8 cellular contexts compared by ENCODE assay signal in the genomic region with DNA sequence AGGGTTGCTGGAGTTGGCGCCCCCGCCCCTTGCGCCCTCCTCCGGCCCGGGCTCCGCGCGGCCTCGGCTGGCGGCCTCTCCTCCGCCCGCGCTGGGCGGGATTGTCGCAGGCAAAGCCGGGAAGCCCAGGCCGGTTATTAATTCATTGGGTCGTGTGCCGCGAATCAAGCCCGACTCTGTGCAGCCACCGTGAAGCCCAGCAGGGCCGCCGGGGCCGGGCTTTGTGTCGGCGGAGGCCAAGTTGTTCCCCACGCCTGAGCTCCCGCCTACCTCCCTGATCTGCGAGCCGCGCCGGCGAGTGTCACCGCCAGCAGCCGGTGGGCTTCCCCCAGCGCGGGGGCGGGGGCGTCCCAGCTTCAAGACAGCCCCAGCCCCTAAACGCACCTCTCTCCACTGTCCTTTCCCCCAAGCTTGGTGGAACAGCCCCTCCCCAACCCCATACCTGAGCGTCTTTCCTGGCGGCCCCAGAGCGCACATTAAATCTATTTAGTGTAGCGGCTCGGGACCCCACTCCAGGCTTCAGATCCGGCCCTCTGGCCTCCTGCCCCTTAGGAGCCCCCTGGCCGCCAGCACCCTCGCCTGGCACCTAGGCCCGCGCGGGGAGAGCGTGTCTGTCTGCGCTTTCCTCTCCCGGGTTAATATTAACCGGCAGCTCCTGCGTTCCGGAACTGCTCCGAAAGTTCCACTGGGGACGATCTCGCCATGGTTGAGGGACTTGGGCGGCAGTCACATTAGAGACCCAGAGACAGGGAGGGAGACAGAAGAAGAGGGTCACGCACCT. TPM values are rescaled to one million over a fixed set of nuclear protein-coding genes. Genes with fewer than 3 reads are reported as not detected.
DNase-seq lines count a peak whose midpoint lies in the region; ATAC-seq and TF ChIP-seq lines count a peak whose summit lies in the region.
"Had no signal": no experiment of that assay in that cellular context is flagged by ENCODE, and none has a peak within 500 bp of the region (broad histone marks: within the 10 kb centered on the region; RNA-seq: fewer than 3 reads in every experiment).

No MANE protein-coding gene starts in this region.

- H3K27me3 ChIP-seq in HUES64 (ENCODE audit: insufficient read depth, low read length) (peaks cover 100% of the 10 kb centered on the region), prostate gland (replicated peaks; ENCODE audit: insufficient read depth) (peaks cover 20% of the 10 kb centered on the region)
- H3K27me3 ChIP-seq in CD8-positive, alpha-beta T cell (ENCODE audit: insufficient read depth, low read length): peaks cover 21% of the 10 kb centered on the region

- DNase-seq in glutamatergic neuron (peak; percentile 55), prostate gland (ENCODE audit: low spot score) (no peak)
- DNase-seq in CD8-positive, alpha-beta T cell: no peak
- DNase-seq: activated effector memory CD4-positive, alpha-beta T cell treated with anti-CD3 and anti-CD28 coated beads, Interleukin-2, amount 50 U/mL, for 16 hours had no signal

- peak overlapping the region; percentile 45 for H3K4me3 ChIP-seq in HUES64 (ENCODE audit: low read length)
- peak overlapping the region; percentile 17 to 24 for H3K4me3 ChIP-seq in prostate gland
- no peak overlapping the region for H3K4me3 ChIP-seq in CD8-positive, alpha-beta T cell (ENCODE audit: low read depth, low read length)

- TF ChIP-seq CTCF in glutamatergic neuron (IDR thresholded peaks at IDR 0.05; ENCODE audit: partially characterized antibody, unreplicated experiment) (no peak), prostate gland (IDR thresholded peaks at IDR 0.05) (no peak)
- no peak for TF ChIP-seq CTCF in CD8-positive, alpha-beta T cell (IDR thresholded peaks at IDR 0.05)

- H3K4me3 Mint-ChIP-seq in glutamatergic neuron (ENCODE audit: unreplicated experiment): peak overlapping the region; percentile 75
- H3K4me3 Mint-ChIP-seq in CD8-positive, alpha-beta T cell: no peak overlapping the region

- H3K9ac ChIP-seq in HUES64 (ENCODE audit: low read depth, low read length): no peak overlapping the region

- H3K4me1 Mint-ChIP-seq in glutamatergic neuron (ENCODE audit: low read depth, unreplicated experiment): peaks cover 12% of the 10 kb centered on the region
- peaks cover 21% of the 10 kb centered on the region for H3K4me1 Mint-ChIP-seq in CD8-positive, alpha-beta T cell (ENCODE audit: low read depth)

- H3K4me1 ChIP-seq in HUES64 (ENCODE audit: insufficient read depth, low read length) (peaks cover 53% of the 10 kb centered on the region), prostate gland (replicated peaks) (peaks cover 9% of the 10 kb centered on the region)
- H3K4me1 ChIP-seq in CD8-positive, alpha-beta T cell (ENCODE audit: insufficient read depth, low read length): peaks cover 15% of the 10 kb centered on the region

- H3K27ac ChIP-seq in HUES64 (ENCODE audit: low read depth, low read length): no peak overlapping the region
- no peak overlapping the region for H3K27ac ChIP-seq in prostate gland
- H3K27ac ChIP-seq in CD8-positive, alpha-beta T cell (ENCODE audit: low read depth, low read length): no peak overlapping the region

- H3K27ac Mint-ChIP-seq in glutamatergic neuron (ENCODE audit: unreplicated experiment): no peak overlapping the region
- H3K27ac Mint-ChIP-seq in CD8-positive, alpha-beta T cell: no peak overlapping the region

- no peaks in the 10 kb centered on the region for H3K36me3 ChIP-seq in HUES64 (ENCODE audit: insufficient read depth, low read length)
- no peaks in the 10 kb centered on the region for H3K36me3 ChIP-seq in prostate gland
- H3K36me3 ChIP-seq in CD8-positive, alpha-beta T cell (ENCODE audit: insufficient read depth, low read length): no peaks in the 10 kb centered on the region

- H3K9me3 Mint-ChIP-seq in glutamatergic neuron (ENCODE audit: unreplicated experiment): peaks cover 2% of the 10 kb centered on the region
- no peaks in the 10 kb centered on the region for H3K9me3 Mint-ChIP-seq in CD8-positive, alpha-beta T cell

- intact Hi-C loops in prostate gland (cut with DNase I): loop anchor here (10.0 kb wide), 1 partner anchor 956 kb away; no protein-coding TSS in a partner anchor
- intact Hi-C loops in CD8-positive, alpha-beta T cell (cut with DNase I, micrococcal nuclease): no loop called here

- CTCF ChIA-PET in CD8-positive, alpha-beta T cell (lab: Charles Lee): interaction anchor here (1.1 kb wide), 1 partner anchor 665 kb away, joined by 4 read pairs; no protein-coding TSS in a partner anchor

- no peaks in the 10 kb centered on the region for H3K36me3 Mint-ChIP-seq in glutamatergic neuron (ENCODE audit: unreplicated experiment)
- no peaks in the 10 kb centered on the region for H3K36me3 Mint-ChIP-seq in CD8-positive, alpha-beta T cell

- POLR2A ChIA-PET in CD8-positive, alpha-beta T cell (lab: Charles Lee): no interaction called here

- under 1% methylated on average over 63 of the region's 63 CpGs for WGBS in HUES64
- 2% methylated on average over 59 of the region's 63 CpGs for WGBS in prostate gland

- H3K9me3 ChIP-seq in HUES64 (ENCODE audit: insufficient read depth, low read depth, low read length) (no peaks in the 10 kb centered on the region), prostate gland (no peaks in the 10 kb centered on the region)
- H3K9me3 ChIP-seq in CD8-positive, alpha-beta T cell (ENCODE audit: low read length): no peaks in the 10 kb centered on the region

- H3K27me3 Mint-ChIP-seq in glutamatergic neuron (ENCODE audit: unreplicated experiment): peaks cover 38% of the 10 kb centered on the region
- peaks cover 55% of the 10 kb centered on the region for H3K27me3 Mint-ChIP-seq in CD8-positive, alpha-beta T cell (ENCODE audit: low read depth)

- peak; percentile 35 for ATAC-seq in GM18909 (IDR thresholded peaks at IDR 0.05; ENCODE audit: poor library complexity, unreplicated experiment)
- ATAC-seq in GM21737 (IDR thresholded peaks at IDR 0.05; ENCODE audit: unreplicated experiment): no peak
- no peak for ATAC-seq in CD8-positive, alpha-beta T cell
- no peak for ATAC-seq in HG02870 (IDR thresholded peaks at IDR 0.05; ENCODE audit: unreplicated experiment)

- no peak for TF ChIP-seq POLR2A in prostate gland (IDR thresholded peaks at IDR 0.05)

RNA-seq across cellular contexts. Expression of a gene that starts 3.5 kb away (rescaled TPM):
- 0.20 TPM for polyA plus RNA-seq in HUES64 (2013, experiment 1 of 2)
- 0.57 TPM for polyA plus RNA-seq in HUES64 (2013, experiment 2 of 2)
- total RNA-seq in glutamatergic neuron (ENCODE audit: unreplicated experiment): not detected
- total RNA-seq in prostate gland: 1 to 10 TPM in 1 of 2 donors, under 1 TPM in 1; 0.32 to 1.2 TPM
- total RNA-seq in CD8-positive, alpha-beta T cell: not detected
